17 cellular contexts compared by ENCODE assay signal in genomic region chr20:50870572-50871161, GRCh38.
A peak's percentile ranks its signal among the peaks of the same experiment; 100 is the strongest.
DNase-seq lines count a peak whose midpoint lies in the region; ATAC-seq and TF ChIP-seq lines count a peak whose summit lies in the region.
"Had no signal": no experiment of that assay in that cellular context is flagged by ENCODE, and none has a peak within 500 bp of the region (broad histone marks: within the 10 kb centered on the region; RNA-seq: fewer than 3 reads in every experiment).

No MANE protein-coding gene starts in this region.

- no peaks in the 10 kb centered on the region for H3K36me3 ChIP-seq in adipocyte (ENCODE audit: control insufficient read depth, insufficient read depth, low read length, severe bottlenecking)
- H3K36me3 ChIP-seq in iPS-18a (ENCODE audit: control insufficient read depth, low read depth, low read length), result no peaks in the 10 kb centered on the region
- no peaks in the 10 kb centered on the region for H3K36me3 ChIP-seq in ovary
- H3K36me3 ChIP-seq in breast epithelium, result no peaks in the 10 kb centered on the region
- H3K36me3 ChIP-seq: BE2C, MG63, pancreas, SJSA1 had no signal

- 11 to 21% (median 12%) methylated on average over 18 of the region's 18 CpGs for WGBS in ovary, 3 donors

- H3K27ac ChIP-seq in iPS-18a (ENCODE audit: low read length) (peak overlapping the region; percentile 82), ovary (peak overlapping the region in 1 of 2 donors; percentile 48), breast epithelium (no peak overlapping the region)
- H3K27ac ChIP-seq: dorsolateral prefrontal cortex, pancreas, SJSA1 had no signal

- TF ChIP-seq POLR2A in ovary (IDR thresholded peaks at IDR 0.05), result no peak
- TF ChIP-seq POLR2A in breast epithelium (IDR thresholded peaks at IDR 0.05), result no peak

- no peak for ATAC-seq in HG03159 (IDR thresholded peaks at IDR 0.05; ENCODE audit: unreplicated experiment)
- ATAC-seq in HG02678 (IDR thresholded peaks at IDR 0.05; ENCODE audit: unreplicated experiment), result no peak
- ATAC-seq: left lobe of liver, pancreas had no signal

- H3K27me3 ChIP-seq in adipocyte (replicated peaks; ENCODE audit: control insufficient read depth, insufficient read depth, low read length) (no peaks in the 10 kb centered on the region), iPS-18a (ENCODE audit: control insufficient read depth, insufficient read depth, low read length) (no peaks in the 10 kb centered on the region), ovary (no peaks in the 10 kb centered on the region), breast epithelium (no peaks in the 10 kb centered on the region)
- H3K27me3 ChIP-seq: BE2C, dorsolateral prefrontal cortex, MG63, pancreas, SJSA1 had no signal

- DNase-seq in EH (ENCODE audit: low read depth) (peak; percentile 61), adipocyte (ENCODE audit: low read depth) (peak; percentile 14), ovary (peak; percentile 22 to 79 (median 55)), mucosa of gallbladder (ENCODE audit: low spot score) (no peak), breast epithelium (ENCODE audit: low spot score in 2 of 2) (no peak)
- DNase-seq: activated naive CD8-positive, alpha-beta T cell treated with anti-CD3 and anti-CD28 coated beads, Interleukin-2, amount 10 ng/mL, durations not matched to agents 7 days and 5 days; BE2C; DMS79 treated with DMSO at 0.1 percent for 48 hours; dorsolateral prefrontal cortex; MG63; NK-92 treated with Interleukin-12 subunit alpha and Interleukin-12 subunit beta, amount 100 ng/mL, for 24 hours had no signal

- H3K4me3 ChIP-seq in adipocyte (ENCODE audit: low read length) (no peak overlapping the region), iPS-18a (ENCODE audit: low read length) (peak overlapping the region; percentile 58), ovary (no peak overlapping the region), breast epithelium (no peak overlapping the region)
- H3K4me3 ChIP-seq: dorsolateral prefrontal cortex, MG63, pancreas, SJSA1 had no signal

- TF ChIP-seq EP300 in ovary (IDR thresholded peaks at IDR 0.05), result no peak

- H3K4me1 ChIP-seq in adipocyte (ENCODE audit: control insufficient read depth, insufficient read depth, low read length) (no peaks in the 10 kb centered on the region), iPS-18a (ENCODE audit: control insufficient read depth, low read depth, low read length) (peaks cover 17% of the 10 kb centered on the region), ovary (ENCODE audit: insufficient read depth) (peaks cover 6% of the 10 kb centered on the region), breast epithelium (no peaks in the 10 kb centered on the region)
- H3K4me1 ChIP-seq: BE2C, pancreas, SJSA1 had no signal

- H3K9me3 ChIP-seq in adipocyte (ENCODE audit: control insufficient read depth, low read length) (no peaks in the 10 kb centered on the region), iPS-18a (ENCODE audit: control insufficient read depth, low read depth, low read length) (no peaks in the 10 kb centered on the region), ovary (no peaks in the 10 kb centered on the region), breast epithelium (no peaks in the 10 kb centered on the region)
- H3K9me3 ChIP-seq: BE2C, MG63, pancreas, SJSA1 had no signal

- no peak for TF ChIP-seq CTCF in ovary (IDR thresholded peaks at IDR 0.05)
- TF ChIP-seq CTCF in breast epithelium (IDR thresholded peaks at IDR 0.05), result no peak

- intact Hi-C loops in ovary (cut with DNase I) (loop anchor here in 2 of 4 donors (10.0 kb wide), 2 partner anchors 54 to 66 kb away; no protein-coding TSS in a partner anchor), breast epithelium (cut with DNase I; ENCODE audit: low total_unique reads) (no loop called here)

- H3K9ac ChIP-seq in adipocyte (ENCODE audit: low read length) (no peak overlapping the region), iPS-18a (ENCODE audit: low read length) (peak overlapping the region; percentile 62)

Comparison
In these comparisons a context has a peak if more than half of its experiments do, and no peak if none do; other contexts are left out.
1. DNase-seq: peak in EH (single experiment), adipocyte (single experiment) and ovary (5 of 5); none in mucosa of gallbladder (single experiment) and breast epithelium (0 of 2).